ENCODE assay signal across 20 cellular contexts in the genomic region with DNA sequence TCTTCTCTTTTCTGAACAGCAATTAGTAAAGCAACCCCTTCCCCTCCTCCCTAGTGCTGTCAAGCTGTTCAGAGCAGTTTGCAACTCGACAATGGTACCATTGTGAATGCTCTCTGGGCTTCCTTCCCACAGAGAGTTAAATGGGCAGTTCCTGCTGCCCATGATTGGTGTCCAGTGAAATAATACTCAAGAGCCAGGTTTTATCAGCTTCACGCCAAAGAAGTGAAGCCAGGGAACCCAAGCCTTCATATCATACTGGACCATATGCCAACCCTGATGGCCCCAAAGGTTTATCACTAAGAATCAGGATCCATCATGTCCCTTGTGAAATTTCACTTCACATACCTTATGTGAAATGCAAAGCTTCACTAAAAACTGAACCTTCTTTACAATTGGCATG. TPM values are rescaled to one million over a fixed set of nuclear protein-coding genes. Genes with fewer than 3 reads are reported as not detected.
A peak's percentile ranks its signal among the peaks of the same experiment; 100 is the strongest.
DNase-seq lines count a peak whose midpoint lies in the region; ATAC-seq and TF ChIP-seq lines count a peak whose summit lies in the region.
"Had no signal": no experiment of that assay in that cellular context is flagged by ENCODE, and none has a peak within 500 bp of the region (broad histone marks: within the 10 kb centered on the region; RNA-seq: fewer than 3 reads in every experiment).

No MANE protein-coding gene starts in this region.

- POLR2A ChIA-PET in CD8-positive, alpha-beta T cell (lab: Charles Lee), result no interaction called here

- DNase-seq in NCI-H446 treated with DMSO at 0.1 percent for 48 hours (lab: John Stamatoyannopoulos, UW) (peak; percentile 35), cerebellum (ENCODE audit: low spot score) (peak; percentile 25), midbrain (lab: John Stamatoyannopoulos, UW) (peak; percentile 56), type B pancreatic cell (ENCODE audit: extremely low spot score, unreplicated experiment) (no peak)
- DNase-seq in natural killer cell treated with Interleukin-12 subunit alpha and Interleukin-12 subunit beta and Interleukin-15 and Interleukin-18, amount 100 ng/mL, for 72 hours (ENCODE audit: low spot score), result no peak
- DNase-seq in CD8-positive, alpha-beta T cell, result no peak
- DNase-seq: mesenchymal stem cell, NCI-H226, SHP77 treated with DMSO at 0.1 percent for 48 hours, testis had no signal

- intact Hi-C loops in CD8-positive, alpha-beta T cell (cut with DNase I, micrococcal nuclease), result no loop called here

- CTCF ChIA-PET in CD8-positive, alpha-beta T cell (lab: Charles Lee), result no interaction called here

- no peak for TF ChIP-seq CTCF in type B pancreatic cell (conservative IDR thresholded peaks at IDR 0.05)
- TF ChIP-seq CTCF in CD8-positive, alpha-beta T cell (IDR thresholded peaks at IDR 0.05), result no peak

- H3K27ac ChIP-seq in HUES48 (ENCODE audit: low read depth, low read length), result peak overlapping the region; percentile 22
- H3K27ac ChIP-seq in CD8-positive, alpha-beta T cell (ENCODE audit: low read depth, low read length), result no peak overlapping the region
- H3K27ac ChIP-seq: testis had no signal

- H3K4me1 ChIP-seq in HUES48 (ENCODE audit: control insufficient read depth, insufficient read depth, low read length), result peaks cover 12% of the 10 kb centered on the region
- H3K4me1 ChIP-seq in CD8-positive, alpha-beta T cell (ENCODE audit: insufficient read depth, low read length), result no peaks in the 10 kb centered on the region
- H3K4me1 ChIP-seq: testis had no signal

- ATAC-seq in GM21576 (IDR thresholded peaks at IDR 0.05; ENCODE audit: unreplicated experiment), result no peak
- no peak for ATAC-seq in natural killer cell treated with Interleukin-12 subunit alpha and Interleukin-12 subunit beta and Interleukin-15 and Interleukin-18, amount 100 ng/mL, for 72 hours
- ATAC-seq in CD8-positive, alpha-beta T cell, result no peak
- ATAC-seq: activated CD4-positive, CD25-positive, alpha-beta regulatory T cell treated with anti-CD3 and anti-CD28 coated beads, Interleukin-2, amount 50 U/mL, for 24 hours had no signal

- H3K36me3 ChIP-seq in HUES48 (ENCODE audit: control insufficient read depth, insufficient read depth, low read length), result no peaks in the 10 kb centered on the region
- no peaks in the 10 kb centered on the region for H3K36me3 ChIP-seq in CD8-positive, alpha-beta T cell (ENCODE audit: insufficient read depth, low read length)

- H3K9me3 ChIP-seq in HUES48 (ENCODE audit: control insufficient read depth, insufficient read depth, low read length), result no peaks in the 10 kb centered on the region
- H3K9me3 ChIP-seq in CD8-positive, alpha-beta T cell (ENCODE audit: low read length), result no peaks in the 10 kb centered on the region
- H3K9me3 ChIP-seq: testis had no signal

- H3K9ac ChIP-seq in HUES48 (ENCODE audit: low read depth, low read length), result no peak overlapping the region

- H3K27me3 Mint-ChIP-seq in type B pancreatic cell, result no peaks in the 10 kb centered on the region
- no peaks in the 10 kb centered on the region for H3K27me3 Mint-ChIP-seq in natural killer cell treated with Interleukin-12 subunit alpha and Interleukin-12 subunit beta and Interleukin-15 and Interleukin-18, amount 100 ng/mL, for 72 hours
- no peaks in the 10 kb centered on the region for H3K27me3 Mint-ChIP-seq in CD8-positive, alpha-beta T cell (ENCODE audit: low read depth)

- no peak overlapping the region for H3K4me3 Mint-ChIP-seq in type B pancreatic cell
- H3K4me3 Mint-ChIP-seq in natural killer cell treated with Interleukin-12 subunit alpha and Interleukin-12 subunit beta and Interleukin-15 and Interleukin-18, amount 100 ng/mL, for 72 hours, result no peak overlapping the region
- H3K4me3 Mint-ChIP-seq in CD8-positive, alpha-beta T cell, result no peak overlapping the region
- H3K4me3 Mint-ChIP-seq: activated T-helper 1 cell treated with anti-CD3 and anti-CD28 coated beads, Interleukin-12 subunit alpha, Interleukin-12 subunit beta, Interleukin-2, Interleukin-4 antibody, amounts not matched to agents 30 ng/mL and 10 ng/mL and 1 ng/mL, durations not matched to agents 14 hours and 24 hours and 36 hours; nephron had no signal

- peaks cover 5% of the 10 kb centered on the region for H3K4me1 Mint-ChIP-seq in type B pancreatic cell (ENCODE audit: unreplicated experiment)
- no peaks in the 10 kb centered on the region for H3K4me1 Mint-ChIP-seq in natural killer cell treated with Interleukin-12 subunit alpha and Interleukin-12 subunit beta and Interleukin-15 and Interleukin-18, amount 100 ng/mL, for 72 hours (ENCODE audit: low read depth in 2 of 2)
- no peaks in the 10 kb centered on the region for H3K4me1 Mint-ChIP-seq in CD8-positive, alpha-beta T cell (ENCODE audit: low read depth)
- H3K4me1 Mint-ChIP-seq: nephron had no signal

- H3K4me3 ChIP-seq in HUES48 (ENCODE audit: low read depth, low read length), result no peak overlapping the region
- H3K4me3 ChIP-seq in CD8-positive, alpha-beta T cell (ENCODE audit: low read depth, low read length), result no peak overlapping the region
- H3K4me3 ChIP-seq: testis had no signal

- H3K9me3 Mint-ChIP-seq in type B pancreatic cell, result no peaks in the 10 kb centered on the region
- no peaks in the 10 kb centered on the region for H3K9me3 Mint-ChIP-seq in natural killer cell treated with Interleukin-12 subunit alpha and Interleukin-12 subunit beta and Interleukin-15 and Interleukin-18, amount 100 ng/mL, for 72 hours
- no peaks in the 10 kb centered on the region for H3K9me3 Mint-ChIP-seq in CD8-positive, alpha-beta T cell
- H3K9me3 Mint-ChIP-seq: activated T-helper 1 cell treated with anti-CD3 and anti-CD28 coated beads, Interleukin-12 subunit alpha, Interleukin-12 subunit beta, Interleukin-2, Interleukin-4 antibody, amounts not matched to agents 30 ng/mL and 10 ng/mL and 1 ng/mL, durations not matched to agents 14 hours and 24 hours and 36 hours; nephron had no signal

- no peak overlapping the region for H3K27ac Mint-ChIP-seq in type B pancreatic cell
- H3K27ac Mint-ChIP-seq in natural killer cell treated with Interleukin-12 subunit alpha and Interleukin-12 subunit beta and Interleukin-15 and Interleukin-18, amount 100 ng/mL, for 72 hours, result no peak overlapping the region
- no peak overlapping the region for H3K27ac Mint-ChIP-seq in CD8-positive, alpha-beta T cell
- H3K27ac Mint-ChIP-seq: activated T-helper 1 cell treated with anti-CD3 and anti-CD28 coated beads, Interleukin-12 subunit alpha, Interleukin-12 subunit beta, Interleukin-2, Interleukin-4 antibody, amounts not matched to agents 30 ng/mL and 10 ng/mL and 1 ng/mL, durations not matched to agents 14 hours and 24 hours and 36 hours; nephron had no signal

- no peaks in the 10 kb centered on the region for H3K27me3 ChIP-seq in HUES48 (ENCODE audit: control insufficient read depth, insufficient read depth, low read length)
- no peaks in the 10 kb centered on the region for H3K27me3 ChIP-seq in CD8-positive, alpha-beta T cell (ENCODE audit: insufficient read depth, low read length)
- H3K27me3 ChIP-seq: testis had no signal

- H3K36me3 Mint-ChIP-seq in type B pancreatic cell, result no peaks in the 10 kb centered on the region
- H3K36me3 Mint-ChIP-seq in natural killer cell treated with Interleukin-12 subunit alpha and Interleukin-12 subunit beta and Interleukin-15 and Interleukin-18, amount 100 ng/mL, for 72 hours, result no peaks in the 10 kb centered on the region
- peaks cover 22% of the 10 kb centered on the region for H3K36me3 Mint-ChIP-seq in CD8-positive, alpha-beta T cell

RNA-seq across cellular contexts. Expression of gene INSM2, which starts 24.7 kb away (rescaled TPM):
- total RNA-seq in cerebellum, result 9.6 TPM
- total RNA-seq in type B pancreatic cell (ENCODE audit: low replicate concordance), result 0.12 and 0.26 TPM in 2 replicates
- not detected for total RNA-seq in natural killer cell treated with Interleukin-12 subunit alpha and Interleukin-12 subunit beta and Interleukin-15 and Interleukin-18, amount 100 ng/mL, for 72 hours
- total RNA-seq in CD8-positive, alpha-beta T cell, result not detected
- total RNA-seq: activated CD8-positive, alpha-beta memory T cell treated with anti-CD3 and anti-CD28 coated beads for 36 hours; activated T-helper 1 cell treated with anti-CD3 and anti-CD28 coated beads, Interleukin-12 subunit alpha, Interleukin-12 subunit beta, Interleukin-2, Interleukin-4 antibody, amounts not matched to agents 30 ng/mL and 10 ng/mL and 1 ng/mL, durations not matched to agents 14 hours and 24 hours and 36 hours; cardiac septum; glomerular endothelial cell; kidney epithelial cell; T-helper 2 cell treated with Interferon-gamma antibody and Interleukin-4, amounts not matched to agents 100 ng/mL and 5 ng/mL, for 36 hours had no signal

Comparison
In these comparisons a context has a peak if more than half of its experiments do, and no peak if none do; other contexts are left out.
1. DNase-seq: peak in NCI-H446 treated with DMSO at 0.1 percent for 48 hours (single experiment), cerebellum (single experiment) and midbrain (single experiment); none in type B pancreatic cell (single experiment), natural killer cell treated with Interleukin-12 subunit alpha and Interleukin-12 subunit beta and Interleukin-15 and Interleukin-18, amount 100 ng/mL, for 72 hours (single experiment) and CD8-positive, alpha-beta T cell (0 of 7).